Comparison of ENCODE assay signal across 22 cellular contexts in genomic region chr1:221437171-221437570, GRCh38.
DNase-seq lines count a peak whose midpoint lies in the region; ATAC-seq, FAIRE-seq and TF ChIP-seq lines count a peak whose summit lies in the region.
"Had no signal": no experiment of that assay in that cellular context is flagged by ENCODE, and none has a peak within 500 bp of the region (broad histone marks: within the 10 kb centered on the region; RNA-seq: fewer than 3 reads in every experiment).

No MANE protein-coding gene starts in this region.

- H4K20me1 ChIP-seq in astrocyte (ENCODE audit: insufficient read depth, low read length) (no peaks in the 10 kb centered on the region), smooth muscle cell (ENCODE audit: low read depth) (no peaks in the 10 kb centered on the region)
- H4K20me1 ChIP-seq: BLaER1 had no signal

- 36% methylated on average over 2 of the region's 2 CpGs for WGBS in smooth muscle cell (ENCODE audit: low lambda C conversion rate)

- H3K4me2 ChIP-seq in astrocyte (ENCODE audit: low read length): no peak overlapping the region
- H3K4me2 ChIP-seq in smooth muscle cell: peak overlapping the region; percentile 43
- H3K4me2 ChIP-seq: BLaER1, GM23338 had no signal

- H3K4me3 Mint-ChIP-seq in HFFc6 (peak overlapping the region; percentile 69; the same call in 1 of the 2 replicates), astrocyte (ENCODE audit: unreplicated experiment) (no peak overlapping the region)
- H3K4me3 Mint-ChIP-seq: CD4-positive, alpha-beta T cell; GM23338 had no signal

- H3K9me3 Mint-ChIP-seq in HFFc6 (no peaks in the 10 kb centered on the region), astrocyte (ENCODE audit: unreplicated experiment) (no peaks in the 10 kb centered on the region)
- H3K9me3 Mint-ChIP-seq: CD4-positive, alpha-beta T cell; GM23338 had no signal

- DNase-seq in HFFc6 (no peak), astrocyte (ENCODE audit: low read depth) (peak; percentile 61), fibroblast of the aortic adventitia (ENCODE audit: low read depth) (peak; percentile 82), smooth muscle cell (lab: John Stamatoyannopoulos, UW; ENCODE audit: unreplicated experiment) (no peak), Right ventricle myocardium inferior (ENCODE audit: missing footprints) (no peak), ACHN (no peak)
- DNase-seq: CD4-positive, alpha-beta T cell; COR-L47; DMS 273 treated with DMSO at 0.1 percent for 48 hours; DMS79 treated with DMSO at 0.1 percent for 48 hours; Kasumi-1; NCI-H1694; NCI-H2081; NCI-H446; NCI-H526; OCI-M1; Right ventricle myocardium superior had no signal

- peaks cover 76% of the 10 kb centered on the region for H3K4me1 Mint-ChIP-seq in HFFc6 (ENCODE audit: low read depth)
- peaks cover 41% of the 10 kb centered on the region for H3K4me1 Mint-ChIP-seq in astrocyte (ENCODE audit: low read depth, unreplicated experiment)

- H3K9ac ChIP-seq in astrocyte (ENCODE audit: low read length) (no peak overlapping the region), smooth muscle cell (ENCODE audit: low read depth) (peak overlapping the region; percentile 40)

- H3K36me3 Mint-ChIP-seq in HFFc6 (ENCODE audit: low read depth) (no peaks in the 10 kb centered on the region), astrocyte (ENCODE audit: low read depth, unreplicated experiment) (no peaks in the 10 kb centered on the region)

- no peak for FAIRE-seq in astrocyte (lab: Jason Lieb, UNC)
- FAIRE-seq: GM12878 had no signal

- H3K27me3 Mint-ChIP-seq in HFFc6 (ENCODE audit: insufficient read depth) (peaks cover 3% of the 10 kb centered on the region; the same call in 1 of the 2 replicates), astrocyte (ENCODE audit: low read depth, unreplicated experiment) (no peaks in the 10 kb centered on the region)

- intact Hi-C loops in Right ventricle myocardium inferior (cut with DNase I): loop anchor here (5.0 to 10.0 kb wide), 4 partner anchors 170 to 625 kb away; no protein-coding TSS in a partner anchor

- H3K36me3 ChIP-seq in astrocyte (ENCODE audit: insufficient read depth, low read length): no peaks in the 10 kb centered on the region
- no peaks in the 10 kb centered on the region for H3K36me3 ChIP-seq in smooth muscle cell (ENCODE audit: low read depth)
- H3K36me3 ChIP-seq: BLaER1, HAP-1 had no signal

- H3K4me3 ChIP-seq in astrocyte (ENCODE audit: insufficient read depth, low read depth, low read length) (no peak overlapping the region), fibroblast of the aortic adventitia (ENCODE audit: low read depth, low read length) (no peak overlapping the region), smooth muscle cell (no peak overlapping the region)
- H3K4me3 ChIP-seq: BLaER1, GM12878, GM23338, HAP-1 had no signal

- peak overlapping the region; percentile 89 for H3K27ac Mint-ChIP-seq in HFFc6
- H3K27ac Mint-ChIP-seq in astrocyte (ENCODE audit: unreplicated experiment): peak overlapping the region; percentile 86
- H3K27ac Mint-ChIP-seq: CD4-positive, alpha-beta T cell; GM23338 had no signal

- no peaks in the 10 kb centered on the region for H3K9me3 ChIP-seq in astrocyte (ENCODE audit: insufficient read depth, low read depth, low read length)
- H3K9me3 ChIP-seq in smooth muscle cell (replicated peaks; ENCODE audit: low read depth): no peaks in the 10 kb centered on the region
- H3K9me3 ChIP-seq: BLaER1, HAP-1 had no signal

- H3K4me1 ChIP-seq in astrocyte (ENCODE audit: insufficient read depth, low read length) (peaks cover 33% of the 10 kb centered on the region), smooth muscle cell (ENCODE audit: low read depth) (peaks cover 23% of the 10 kb centered on the region)
- H3K4me1 ChIP-seq: BLaER1, HAP-1 had no signal

- H3K27ac ChIP-seq in astrocyte (ENCODE audit: low read depth, low read length) (peak overlapping the region; percentile 96), smooth muscle cell (ENCODE audit: low read depth) (peak overlapping the region; percentile 99)
- H3K27ac ChIP-seq: BLaER1 had no signal

- H2AFZ ChIP-seq in astrocyte (ENCODE audit: low read depth, low read length) (no peak overlapping the region), smooth muscle cell (ENCODE audit: low read depth) (no peak overlapping the region)
- H2AFZ ChIP-seq: GM23338 had no signal

- peaks cover 9% of the 10 kb centered on the region for H3F3A ChIP-seq in smooth muscle cell (ENCODE audit: low read depth)

- H3K27me3 ChIP-seq in astrocyte (ENCODE audit: insufficient read depth, low read length) (no peaks in the 10 kb centered on the region), smooth muscle cell (ENCODE audit: low read depth) (no peaks in the 10 kb centered on the region)
- H3K27me3 ChIP-seq: BLaER1 had no signal

- H3K79me2 ChIP-seq in astrocyte (ENCODE audit: insufficient read depth, low read length): no peaks in the 10 kb centered on the region
- H3K79me2 ChIP-seq in smooth muscle cell (ENCODE audit: low read depth): no peaks in the 10 kb centered on the region

- no peak for ATAC-seq in Right ventricle myocardium inferior
- ATAC-seq in HG02678 (IDR thresholded peaks at IDR 0.05; ENCODE audit: unreplicated experiment): no peak
- ATAC-seq: GM12878, GM23338 had no signal

- in situ Hi-C loops in ACHN (cut with HindIII; ENCODE audit: low pct_ligation_motif_present, low pct_unique_long_range_greater_than_20kb, low sequenced_read_pairs): no loop called here

- TF ChIP-seq CTCF in HFFc6 (IDR thresholded peaks at IDR 0.05) (no peak), astrocyte (IDR thresholded peaks at IDR 0.05; ENCODE audit: insufficient read depth, low read depth, low read length) (no peak), fibroblast of the aortic adventitia (IDR thresholded peaks at IDR 0.05; ENCODE audit: insufficient read depth, low read length) (no peak), smooth muscle cell (IDR thresholded peaks at IDR 0.05; ENCODE audit: borderline replicate concordance, insufficient read depth, poor library complexity, severe bottlenecking) (no peak)

Comparison
In these comparisons a context has a peak if more than half of its experiments do, and no peak if none do; other contexts are left out.
1. DNase-seq: peak in astrocyte (single experiment) and fibroblast of the aortic adventitia (single experiment); none in HFFc6 (single experiment), smooth muscle cell (single experiment), Right ventricle myocardium inferior (single experiment) and ACHN (single experiment).